In the genomic region with DNA sequence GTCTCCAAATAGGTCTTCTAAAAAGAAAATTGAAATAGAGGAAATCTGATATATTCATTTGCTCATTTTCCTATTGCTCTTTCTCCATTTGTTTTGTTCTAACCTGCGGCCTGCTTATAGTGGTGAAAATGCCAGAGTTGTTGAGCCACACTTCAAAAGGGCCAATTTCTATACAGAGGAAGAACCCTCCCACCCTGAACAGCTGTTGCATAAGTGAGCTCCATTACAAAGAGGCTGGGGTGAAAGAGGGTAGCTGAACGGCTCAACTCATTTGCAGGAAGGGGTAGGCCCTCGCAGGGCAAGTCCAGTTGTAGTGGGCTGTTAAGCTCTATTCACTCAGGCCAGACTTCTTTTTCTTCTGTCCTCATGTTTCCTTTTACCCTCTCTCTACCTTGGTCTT, we compare ENCODE assay signal across 12 cellular contexts. TPM values are rescaled to one million over a fixed set of nuclear protein-coding genes. Genes with fewer than 3 reads are reported as not detected.
DNase-seq lines count a peak whose midpoint lies in the region; ATAC-seq and TF ChIP-seq lines count a peak whose summit lies in the region.
"Had no signal": no experiment of that assay in that cellular context is flagged by ENCODE, and none has a peak within 500 bp of the region (broad histone marks: within the 10 kb centered on the region; RNA-seq: fewer than 3 reads in every experiment).

No MANE protein-coding gene starts in this region.

- CTCF ChIA-PET in activated CD4-positive, alpha-beta memory T cell treated with anti-CD3 and anti-CD28 coated beads, Interleukin-2, amount 10 ng/mL, durations not matched to agents 7 days and 5 days (lab: Charles Lee), result interaction anchor here (1.2 kb wide), 1 partner anchor 177 kb away, joined by 3 read pairs; no protein-coding TSS in a partner anchor

- no peak overlapping the region for H3K23ac ChIP-seq in H9 (ENCODE audit: insufficient read length, low read depth, low read length)

- H3K23me2 ChIP-seq in H9 (ENCODE audit: insufficient read length, low read depth, low read length, poor library complexity, severe bottlenecking), result no peaks in the 10 kb centered on the region

- no peak overlapping the region for H2BK120ac ChIP-seq in H9 (ENCODE audit: low read depth, low read length, poor library complexity, severe bottlenecking)

- H3K27me3 Mint-ChIP-seq in H9 (ENCODE audit: low read depth) (no peaks in the 10 kb centered on the region), nephron (ENCODE audit: low read depth) (no peaks in the 10 kb centered on the region)
- H3K27me3 Mint-ChIP-seq in activated CD4-positive, alpha-beta memory T cell treated with anti-CD3 and anti-CD28 coated beads, Interleukin-2, amount 10 ng/mL, durations not matched to agents 7 days and 5 days, result peaks cover 4% of the 10 kb centered on the region

- no peak overlapping the region for H3K9ac ChIP-seq in H9 (ENCODE audit: extremely low read depth, insufficient read length, low read length)

- H3K4me3 ChIP-seq in ectodermal cell (ENCODE audit: insufficient read depth, low read depth, low read length), result no peak overlapping the region
- H3K4me3 ChIP-seq: adrenal gland, GM12878 had no signal

- H3K4me1 Mint-ChIP-seq in H9 (peaks cover 16 to 17% of the 10 kb centered on the region in 2 experiments), nephron (peaks cover 22% of the 10 kb centered on the region)
- H3K4me1 Mint-ChIP-seq in activated CD4-positive, alpha-beta memory T cell treated with anti-CD3 and anti-CD28 coated beads, Interleukin-2, amount 10 ng/mL, durations not matched to agents 7 days and 5 days, result no peaks in the 10 kb centered on the region

- H3K4me2 ChIP-seq in H9 (ENCODE audit: insufficient read depth, insufficient read length, low read length), result no peak overlapping the region

- DNase-seq in H9, result peak; percentile 49
- DNase-seq in NCI-H2107 (lab: John Stamatoyannopoulos, UW), result peak; percentile 12
- no peak for DNase-seq in activated CD4-positive, alpha-beta memory T cell treated with anti-CD3 and anti-CD28 coated beads, Interleukin-2, amount 10 ng/mL, durations not matched to agents 7 days and 5 days
- DNase-seq: adrenal gland, NCI-H446 had no signal

- H3K14ac ChIP-seq in H9 (ENCODE audit: insufficient read depth, low read length), result no peak overlapping the region

- no peak overlapping the region for H2BK15ac ChIP-seq in H9 (ENCODE audit: low read depth, low read length)

- no peak overlapping the region for H2BK20ac ChIP-seq in H9 (ENCODE audit: low read depth, low read length, poor library complexity, severe bottlenecking)

- H3K9me3 ChIP-seq in H9 (ENCODE audit: control insufficient read depth, low read depth, low read length) (peaks cover 12% of the 10 kb centered on the region), ectodermal cell (ENCODE audit: control insufficient read depth, low read length) (peaks cover under 1% of the 10 kb centered on the region)
- H3K9me3 ChIP-seq: adrenal gland had no signal

- H3K9me3 Mint-ChIP-seq in H9 (peaks cover 12 to 17% of the 10 kb centered on the region in 2 experiments), nephron (peaks cover 9% of the 10 kb centered on the region)
- peaks cover 7% of the 10 kb centered on the region for H3K9me3 Mint-ChIP-seq in activated CD4-positive, alpha-beta memory T cell treated with anti-CD3 and anti-CD28 coated beads, Interleukin-2, amount 10 ng/mL, durations not matched to agents 7 days and 5 days

- H3K27ac ChIP-seq in H9 (ENCODE audit: insufficient read length, low read depth, low read length) (no peak overlapping the region), ectodermal cell (ENCODE audit: insufficient read depth, low read depth, low read length, poor library complexity, severe bottlenecking) (peak overlapping the region; percentile 63)
- H3K27ac ChIP-seq: adrenal gland had no signal

- no peaks in the 10 kb centered on the region for H3K79me2 ChIP-seq in H9 (ENCODE audit: insufficient read depth, low read length)

- no peak overlapping the region for H2AFZ ChIP-seq in H9 (ENCODE audit: low read length)

- H3K4me1 ChIP-seq in H9 (ENCODE audit: insufficient read depth, low read length) (no peaks in the 10 kb centered on the region; the same call in 1 of the 2 replicates), ectodermal cell (ENCODE audit: control insufficient read depth, insufficient read depth, low read length) (peaks cover 11% of the 10 kb centered on the region)
- H3K4me1 ChIP-seq: adrenal gland had no signal

- no peak overlapping the region for H3K56ac ChIP-seq in H9 (ENCODE audit: insufficient read length, low read depth, low read length)

- H3K36me3 Mint-ChIP-seq in H9 (ENCODE audit: insufficient read depth in 1 of 3, low read depth in 3 of 3) (peaks cover 3 to 18% (median 10%) of the 10 kb centered on the region in 3 experiments), nephron (ENCODE audit: low read depth) (peaks cover 3% of the 10 kb centered on the region)
- H3K36me3 Mint-ChIP-seq in activated CD4-positive, alpha-beta memory T cell treated with anti-CD3 and anti-CD28 coated beads, Interleukin-2, amount 10 ng/mL, durations not matched to agents 7 days and 5 days (ENCODE audit: low read depth), result peaks cover 3% of the 10 kb centered on the region

- no peak overlapping the region for H2BK12ac ChIP-seq in H9 (ENCODE audit: insufficient read length, low read depth, low read length)

- H4K91ac ChIP-seq in H9 (ENCODE audit: insufficient read length, low read depth, low read length), result no peak overlapping the region

- POLR2A ChIA-PET in activated CD4-positive, alpha-beta memory T cell treated with anti-CD3 and anti-CD28 coated beads, Interleukin-2, amount 10 ng/mL, durations not matched to agents 7 days and 5 days (lab: Charles Lee), result no interaction called here

- no peaks in the 10 kb centered on the region for H3K79me1 ChIP-seq in H9 (ENCODE audit: insufficient read depth, low read depth, low read length, poor library complexity, severe bottlenecking)

- no peak for ATAC-seq in HG03095 (IDR thresholded peaks at IDR 0.05; ENCODE audit: unreplicated experiment)
- no peak for ATAC-seq in GM21619 (IDR thresholded peaks at IDR 0.05; ENCODE audit: unreplicated experiment)
- no peak for ATAC-seq in esophagus mucosa
- ATAC-seq: GM12878 had no signal

- WGBS in H9 (ENCODE audit: extremely low coverage, insufficient read length, low lambda C conversion rate), result no CpG with 5 or more reads among the region's 3 CpGs
- WGBS in ectodermal cell, 2 experiments, result 36 to 41% methylated on average over 3 of the region's 3 CpGs

- no peak overlapping the region for H2AK5ac ChIP-seq in H9 (ENCODE audit: insufficient read length, low read length)

- TF ChIP-seq CTCF in H9 (conservative IDR thresholded peaks at IDR 0.05) (no peak), nephron (IDR thresholded peaks at IDR 0.05; ENCODE audit: unreplicated experiment in 3 of 3) (no peak)

- H3K27ac Mint-ChIP-seq in H9, result peak overlapping the region in 2 of 3 experiments; percentile 15 to 22; a peak in 3 of 7 replicates
- peak overlapping the region; percentile 43 to 79 (median 72) for H3K27ac Mint-ChIP-seq in nephron
- no peak overlapping the region for H3K27ac Mint-ChIP-seq in activated CD4-positive, alpha-beta memory T cell treated with anti-CD3 and anti-CD28 coated beads, Interleukin-2, amount 10 ng/mL, durations not matched to agents 7 days and 5 days

- H4K20me1 ChIP-seq in H9 (ENCODE audit: control insufficient read depth, insufficient read depth, insufficient read length), result no peaks in the 10 kb centered on the region

- no peak overlapping the region for H4K5ac ChIP-seq in H9 (ENCODE audit: insufficient read length, low read depth, low read length)

- no peak overlapping the region for H3K4me3 Mint-ChIP-seq in H9
- no peak overlapping the region for H3K4me3 Mint-ChIP-seq in nephron
- H3K4me3 Mint-ChIP-seq in activated CD4-positive, alpha-beta memory T cell treated with anti-CD3 and anti-CD28 coated beads, Interleukin-2, amount 10 ng/mL, durations not matched to agents 7 days and 5 days, result no peak overlapping the region

- no peaks in the 10 kb centered on the region for H3K36me3 ChIP-seq in ectodermal cell (ENCODE audit: control insufficient read depth, insufficient read depth, low read length)
- H3K36me3 ChIP-seq: adrenal gland had no signal

- H3T11ph ChIP-seq in H9 (ENCODE audit: low read length), result no peak overlapping the region

- no peak overlapping the region for H3K4ac ChIP-seq in H9 (ENCODE audit: low read depth, low read length)

- H4K8ac ChIP-seq in H9 (replicated peaks; ENCODE audit: insufficient read length, low read depth, low read length), result no peak overlapping the region

- H3K18ac ChIP-seq in H9 (ENCODE audit: insufficient read length, low read depth, low read length), result no peak overlapping the region

- H2BK5ac ChIP-seq in H9 (ENCODE audit: insufficient read length, low read length), result no peak overlapping the region

- H3K27me3 ChIP-seq in H9 (ENCODE audit: insufficient read depth, low read length) (no peaks in the 10 kb centered on the region), ectodermal cell (ENCODE audit: control insufficient read depth, insufficient read depth, low read length, poor library complexity, severe bottlenecking) (no peaks in the 10 kb centered on the region)
- H3K27me3 ChIP-seq: adrenal gland had no signal

RNA-seq across cellular contexts. Expression of gene ADCY10, which starts 8.8 kb away (rescaled TPM):
- 0.20 TPM in 1 of 2 replicates, not detected in the other for total RNA-seq in H9 (2021)
- polyA plus RNA-seq in ectodermal cell (2013, experiment 1 of 4), result not detected
- polyA plus RNA-seq in ectodermal cell (2013, experiment 2 of 4), result not detected
- not detected for polyA plus RNA-seq in ectodermal cell (2013, experiment 3 of 4)
- polyA plus RNA-seq in ectodermal cell (2013, experiment 4 of 4), result not detected
- total RNA-seq in activated CD4-positive, alpha-beta memory T cell treated with anti-CD3 and anti-CD28 coated beads, Interleukin-2, amount 10 ng/mL, durations not matched to agents 7 days and 5 days, result under 1 TPM; 0.05 to 0.13 TPM
- not detected for total RNA-seq in esophagus mucosa
- total RNA-seq: GM12878, kidney epithelial cell had no signal

RNA-seq across cellular contexts. Expression of gene DCAF6, which starts 31.3 kb away (rescaled TPM):
- total RNA-seq in H9 (2021) (15.8 and 16.0 TPM in 2 replicates), esophagus mucosa (32.4 TPM)
- 15.1 TPM for polyA plus RNA-seq in ectodermal cell (2013, experiment 1 of 4)
- 16.6 TPM for polyA plus RNA-seq in ectodermal cell (2013, experiment 2 of 4)
- 14.5 TPM for polyA plus RNA-seq in ectodermal cell (2013, experiment 3 of 4)
- 14.5 TPM for polyA plus RNA-seq in ectodermal cell (2013, experiment 4 of 4)
- total RNA-seq in activated CD4-positive, alpha-beta memory T cell treated with anti-CD3 and anti-CD28 coated beads, Interleukin-2, amount 10 ng/mL, durations not matched to agents 7 days and 5 days, result 10 to 100 TPM; 26.4 to 27.1 TPM

RNA-seq across cellular contexts. Expression of gene MPC2, which starts 31.7 kb away (rescaled TPM):
- total RNA-seq in H9 (2021), result 32.9 and 33.8 TPM in 2 replicates
- polyA plus RNA-seq in ectodermal cell (2013, experiment 1 of 4), result 38.6 TPM
- 39.7 TPM for polyA plus RNA-seq in ectodermal cell (2013, experiment 2 of 4)
- 39.6 TPM for polyA plus RNA-seq in ectodermal cell (2013, experiment 3 of 4)
- polyA plus RNA-seq in ectodermal cell (2013, experiment 4 of 4), result 37.2 TPM
- total RNA-seq in activated CD4-positive, alpha-beta memory T cell treated with anti-CD3 and anti-CD28 coated beads, Interleukin-2, amount 10 ng/mL, durations not matched to agents 7 days and 5 days, result 10 to 100 TPM; 61.4 to 61.5 TPM
- 53.9 TPM for total RNA-seq in esophagus mucosa
